In genomic region chr1:17561252-17561558, GRCh38 we compare ENCODE assay signal across 2 cellular contexts.
TF ChIP-seq lines count a peak whose summit lies in the region.

No MANE protein-coding gene starts in this region.

TF ChIP-seq in IMR-90, 13 proteins besides CTCF, POLR2A, EP300 and RAD21:
- TF ChIP-seq MXI1 (IDR thresholded peaks at IDR 0.05; ENCODE audit: borderline replicate concordance, low read depth, low read length) = no peak
- TF ChIP-seq MAFK (IDR thresholded peaks at IDR 0.05; ENCODE audit: low read depth, low read length) = no peak
- no peak for TF ChIP-seq USF2 (IDR thresholded peaks at IDR 0.05; ENCODE audit: low read depth, low read length)
TF ChIP-seq in IMR-90: peak in this region for 0.

TF ChIP-seq in H1, 55 proteins besides CTCF, POLR2A, EP300 and RAD21:
- TF ChIP-seq NANOG (IDR thresholded peaks at IDR 0.05; ENCODE audit: insufficient read depth, low read depth, low read length, poor library complexity, severe bottlenecking) (no peak), YY1 (IDR thresholded peaks at IDR 0.05; ENCODE audit: low read depth, low read length) (no peak), CHD2 (IDR thresholded peaks at IDR 0.05; ENCODE audit: low read length) (no peak), JUN (IDR thresholded peaks at IDR 0.05; ENCODE audit: low read depth, low read length) (no peak), RFX5 (IDR thresholded peaks at IDR 0.05; ENCODE audit: borderline replicate concordance, low read depth, low read length) (no peak), NRF1 (IDR thresholded peaks at IDR 0.05; ENCODE audit: low read depth, low read length) (no peak)
TF ChIP-seq in H1: peak in this region for 0.
